17 cellular contexts compared by ENCODE assay signal in the genomic region with DNA sequence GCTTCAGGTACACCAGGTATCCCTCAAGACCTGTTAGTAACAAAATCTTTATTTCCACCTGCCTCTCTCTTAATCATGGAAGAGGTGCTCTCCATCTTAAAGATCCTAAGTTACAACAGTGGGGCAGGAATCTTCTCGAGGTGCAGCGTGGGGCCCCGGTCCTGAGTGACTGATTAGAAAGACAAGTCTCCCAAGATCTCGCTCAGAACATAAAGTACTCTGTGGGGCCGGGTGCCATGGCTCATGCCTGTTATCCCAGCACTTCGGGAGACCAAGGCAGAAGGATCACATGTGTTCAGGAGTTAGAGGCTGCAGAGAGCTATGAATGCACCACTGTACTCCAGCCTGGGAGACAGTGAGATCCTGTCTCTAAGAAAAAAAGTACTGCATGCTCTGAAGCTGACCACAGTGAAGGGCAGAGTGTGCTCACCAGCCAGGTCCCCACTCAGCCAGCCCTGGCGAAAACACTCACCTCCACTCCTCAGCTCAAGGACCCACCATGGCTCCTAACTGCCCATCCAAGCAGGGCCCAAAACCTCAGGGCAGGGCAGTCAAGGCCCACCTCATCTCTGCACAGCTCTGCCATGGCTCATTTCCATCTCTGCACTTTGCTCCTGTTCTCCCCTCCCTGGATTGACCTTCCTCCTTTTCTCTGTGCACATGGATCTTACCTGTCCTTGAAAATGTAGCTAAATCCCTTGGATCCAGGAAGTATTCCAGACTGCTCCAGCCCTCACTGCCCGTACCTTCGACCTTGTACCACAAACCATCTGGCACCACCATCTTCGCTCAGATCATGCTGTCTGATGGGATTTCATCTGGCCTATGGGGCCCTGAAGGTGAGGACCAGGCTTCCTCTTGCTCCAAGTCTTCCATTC. TPM values are rescaled to one million over a fixed set of nuclear protein-coding genes. Genes with fewer than 3 reads are reported as not detected.
DNase-seq lines count a peak whose midpoint lies in the region; ATAC-seq and TF ChIP-seq lines count a peak whose summit lies in the region.
"Had no signal": no experiment of that assay in that cellular context is flagged by ENCODE, and none has a peak within 500 bp of the region (broad histone marks: within the 10 kb centered on the region; RNA-seq: fewer than 3 reads in every experiment).

No MANE protein-coding gene starts in this region.

- no peak for ATAC-seq in CD8-positive, alpha-beta T cell
- ATAC-seq: SK-N-SH treated with all-trans-retinoic acid at 6 μM for 48 hours had no signal

- no peaks in the 10 kb centered on the region for H3K9me3 Mint-ChIP-seq in CD8-positive, alpha-beta T cell
- no peaks in the 10 kb centered on the region for H3K9me3 Mint-ChIP-seq in activated T-helper 2 cell treated with anti-CD3 and anti-CD28 coated beads, Interferon-gamma antibody, Interleukin-2, Interleukin-4, amounts not matched to agents 10 μg/mL and 5 μg/mL and 100 μg/mL, durations not matched to agents 14 hours and 24 hours and 36 hours
- H3K9me3 Mint-ChIP-seq in H9, result no peaks in the 10 kb centered on the region
- H3K9me3 Mint-ChIP-seq: central memory CD8-positive, alpha-beta T cell; endodermal cell had no signal

- H3K27me3 Mint-ChIP-seq in CD8-positive, alpha-beta T cell (ENCODE audit: low read depth), result no peaks in the 10 kb centered on the region
- H3K27me3 Mint-ChIP-seq in activated T-helper 2 cell treated with anti-CD3 and anti-CD28 coated beads, Interferon-gamma antibody, Interleukin-2, Interleukin-4, amounts not matched to agents 10 μg/mL and 5 μg/mL and 100 μg/mL, durations not matched to agents 14 hours and 24 hours and 36 hours (ENCODE audit: low read depth), result no peaks in the 10 kb centered on the region
- peaks cover 16% of the 10 kb centered on the region for H3K27me3 Mint-ChIP-seq in H9 (ENCODE audit: low read depth)
- H3K27me3 Mint-ChIP-seq: central memory CD8-positive, alpha-beta T cell had no signal

- no peak overlapping the region for H3T11ph ChIP-seq in H9 (ENCODE audit: low read length)

- no peak overlapping the region for H4K91ac ChIP-seq in H9 (ENCODE audit: insufficient read length, low read depth, low read length)

- no peaks in the 10 kb centered on the region for H3K23me2 ChIP-seq in H9 (ENCODE audit: insufficient read length, low read depth, low read length, poor library complexity, severe bottlenecking)

- no peaks in the 10 kb centered on the region for H3K79me1 ChIP-seq in H9 (ENCODE audit: insufficient read depth, low read depth, low read length, poor library complexity, severe bottlenecking)

- H3K18ac ChIP-seq in H9 (ENCODE audit: insufficient read length, low read depth, low read length), result no peak overlapping the region

- no peak overlapping the region for H3K4me3 ChIP-seq in CD8-positive, alpha-beta T cell (ENCODE audit: low read depth, low read length)
- peak overlapping the region; percentile 44 for H3K4me3 ChIP-seq in GM06990 (replicated peaks; ENCODE audit: low read depth, low read length)
- H3K4me3 ChIP-seq: BLaER1 had no signal

- no peak overlapping the region for H3K4ac ChIP-seq in H9 (ENCODE audit: low read depth, low read length)

- no peak overlapping the region for H3K9ac ChIP-seq in H9 (ENCODE audit: extremely low read depth, insufficient read length, low read length)
- H3K9ac ChIP-seq: BLaER1 had no signal

- TF ChIP-seq CTCF in CD8-positive, alpha-beta T cell (IDR thresholded peaks at IDR 0.05), result no peak
- TF ChIP-seq CTCF in GM06990 (IDR thresholded peaks at IDR 0.05; ENCODE audit: insufficient read depth, low read length, poor library complexity, severe bottlenecking) (no peak), H9 (conservative IDR thresholded peaks at IDR 0.05) (no peak)

- H4K5ac ChIP-seq in H9 (ENCODE audit: insufficient read length, low read depth, low read length), result no peak overlapping the region

- CTCF ChIA-PET in CD8-positive, alpha-beta T cell (lab: Charles Lee), result interaction anchor here (1.9 to 32.4 kb wide), 3 partner anchors 11 to 48 kb away, joined by 5 to 717 read pairs (median 11); no protein-coding TSS in a partner anchor

- H3K4me1 Mint-ChIP-seq in CD8-positive, alpha-beta T cell (ENCODE audit: low read depth), result peaks cover 30% of the 10 kb centered on the region
- H3K4me1 Mint-ChIP-seq in activated T-helper 2 cell treated with anti-CD3 and anti-CD28 coated beads, Interferon-gamma antibody, Interleukin-2, Interleukin-4, amounts not matched to agents 10 μg/mL and 5 μg/mL and 100 μg/mL, durations not matched to agents 14 hours and 24 hours and 36 hours (ENCODE audit: low read depth), result peaks cover 51% of the 10 kb centered on the region
- H3K4me1 Mint-ChIP-seq in H9, result peaks cover 36 to 46% of the 10 kb centered on the region in 2 experiments

- no peak overlapping the region for H3K4me2 ChIP-seq in H9 (ENCODE audit: insufficient read depth, insufficient read length, low read length)

- H3K79me2 ChIP-seq in H9 (ENCODE audit: insufficient read depth, low read length), result peaks cover 6% of the 10 kb centered on the region; the same call in 1 of the 2 replicates

- H2BK20ac ChIP-seq in H9 (ENCODE audit: low read depth, low read length, poor library complexity, severe bottlenecking), result no peak overlapping the region

- no peak overlapping the region for H2BK15ac ChIP-seq in H9 (ENCODE audit: low read depth, low read length)

- no peaks in the 10 kb centered on the region for H3K9me3 ChIP-seq in CD8-positive, alpha-beta T cell (ENCODE audit: low read length)
- H3K9me3 ChIP-seq in H9 (ENCODE audit: control insufficient read depth, low read depth, low read length), result no peaks in the 10 kb centered on the region
- H3K9me3 ChIP-seq: BLaER1 had no signal

- intact Hi-C loops in CD8-positive, alpha-beta T cell (cut with DNase I, micrococcal nuclease), result no loop called here
- intact Hi-C loops in activated T-helper 2 cell treated with anti-CD3 and anti-CD28 coated beads, Interferon-gamma antibody, Interleukin-2, Interleukin-4, amounts not matched to agents 10 μg/mL and 5 μg/mL and 100 μg/mL, durations not matched to agents 14 hours and 24 hours and 36 hours (cut with micrococcal nuclease), result no loop called here

- no peaks in the 10 kb centered on the region for H3K27me3 ChIP-seq in CD8-positive, alpha-beta T cell (ENCODE audit: insufficient read depth, low read length)
- H3K27me3 ChIP-seq in GM06990 (replicated peaks; ENCODE audit: control insufficient read depth, insufficient read depth, low read length), result no peaks in the 10 kb centered on the region
- no peaks in the 10 kb centered on the region for H3K27me3 ChIP-seq in H9 (ENCODE audit: insufficient read depth, low read length)

- POLR2A ChIA-PET in CD8-positive, alpha-beta T cell (lab: Charles Lee), result no interaction called here

- no peak overlapping the region for H3K23ac ChIP-seq in H9 (ENCODE audit: insufficient read length, low read depth, low read length)

- H2AK5ac ChIP-seq in H9 (ENCODE audit: insufficient read length, low read length), result no peak overlapping the region

- DNase-seq in CD8-positive, alpha-beta T cell, result no peak
- DNase-seq in GM06990 (ENCODE audit: extremely low read depth, insufficient read length), result no peak
- DNase-seq in activated T-helper 2 cell treated with anti-CD3 and anti-CD28 coated beads, Interferon-gamma antibody, Interleukin-2, Interleukin-4, amounts not matched to agents 10 μg/mL and 5 μg/mL and 100 μg/mL, durations not matched to agents 14 hours and 24 hours and 36 hours (ENCODE audit: low spot score), result no peak
- peak; percentile 10 for DNase-seq in midbrain (lab: John Stamatoyannopoulos, UW)
- no peak for DNase-seq in H9
- no peak for DNase-seq in activated gamma-delta T cell treated with Interleukin-2 at 50 U/mL for 16 hours
- no peak for DNase-seq in cerebellar cortex (ENCODE audit: low spot score)
- DNase-seq: DND-41; GOT3; NCI-H187; NCI-H510A treated with DMSO at 0.1 percent for 48 hours; stimulated activated CD4-positive, alpha-beta T cell treated with anti-CD3 and anti-CD28 coated beads, Interleukin-15, amount 100 ng/mL, for 24 hours had no signal

- H2AFZ ChIP-seq in H9 (ENCODE audit: low read length), result no peak overlapping the region

- no peaks in the 10 kb centered on the region for H3K36me3 ChIP-seq in CD8-positive, alpha-beta T cell (ENCODE audit: insufficient read depth, low read length)
- peaks cover 55% of the 10 kb centered on the region for H3K36me3 ChIP-seq in GM06990 (ENCODE audit: control insufficient read depth, insufficient read depth, low read length)
- H3K36me3 ChIP-seq: BLaER1 had no signal

- H3K14ac ChIP-seq in H9 (ENCODE audit: insufficient read depth, low read length), result no peak overlapping the region

- H3K36me3 Mint-ChIP-seq in CD8-positive, alpha-beta T cell, result no peaks in the 10 kb centered on the region
- H3K36me3 Mint-ChIP-seq in activated T-helper 2 cell treated with anti-CD3 and anti-CD28 coated beads, Interferon-gamma antibody, Interleukin-2, Interleukin-4, amounts not matched to agents 10 μg/mL and 5 μg/mL and 100 μg/mL, durations not matched to agents 14 hours and 24 hours and 36 hours (ENCODE audit: low read depth), result peaks cover 42% of the 10 kb centered on the region
- no peaks in the 10 kb centered on the region; a peak in 1 of 7 replicates for H3K36me3 Mint-ChIP-seq in H9 (ENCODE audit: insufficient read depth in 1 of 3, low read depth in 3 of 3)

- H3K56ac ChIP-seq in H9 (ENCODE audit: insufficient read length, low read depth, low read length), result no peak overlapping the region

- no peaks in the 10 kb centered on the region for H4K20me1 ChIP-seq in H9 (ENCODE audit: control insufficient read depth, insufficient read depth, insufficient read length)

- peak overlapping the region; percentile 2 for H3K27ac Mint-ChIP-seq in CD8-positive, alpha-beta T cell
- peak overlapping the region; percentile 34 for H3K27ac Mint-ChIP-seq in activated T-helper 2 cell treated with anti-CD3 and anti-CD28 coated beads, Interferon-gamma antibody, Interleukin-2, Interleukin-4, amounts not matched to agents 10 μg/mL and 5 μg/mL and 100 μg/mL, durations not matched to agents 14 hours and 24 hours and 36 hours
- no peak overlapping the region; a peak in 1 of 7 replicates for H3K27ac Mint-ChIP-seq in H9
- H3K27ac Mint-ChIP-seq: endodermal cell had no signal

- H3K27ac ChIP-seq in CD8-positive, alpha-beta T cell (ENCODE audit: low read depth, low read length), result no peak overlapping the region
- no peak overlapping the region for H3K27ac ChIP-seq in H9 (ENCODE audit: insufficient read length, low read depth, low read length)
- H3K27ac ChIP-seq: BLaER1 had no signal

- H4K8ac ChIP-seq in H9 (replicated peaks; ENCODE audit: insufficient read length, low read depth, low read length), result no peak overlapping the region

- no peak overlapping the region for H2BK120ac ChIP-seq in H9 (ENCODE audit: low read depth, low read length, poor library complexity, severe bottlenecking)

- no peak overlapping the region for H2BK5ac ChIP-seq in H9 (ENCODE audit: insufficient read length, low read length)

- no CpG with 5 or more reads among the region's 10 CpGs for WGBS in H9 (ENCODE audit: extremely low coverage, insufficient read length, low lambda C conversion rate)

- H2BK12ac ChIP-seq in H9 (ENCODE audit: insufficient read length, low read depth, low read length), result no peak overlapping the region

- H3K4me3 Mint-ChIP-seq in CD8-positive, alpha-beta T cell, result no peak overlapping the region
- no peak overlapping the region for H3K4me3 Mint-ChIP-seq in activated T-helper 2 cell treated with anti-CD3 and anti-CD28 coated beads, Interferon-gamma antibody, Interleukin-2, Interleukin-4, amounts not matched to agents 10 μg/mL and 5 μg/mL and 100 μg/mL, durations not matched to agents 14 hours and 24 hours and 36 hours (ENCODE audit: low read depth)
- no peak overlapping the region for H3K4me3 Mint-ChIP-seq in H9
- H3K4me3 Mint-ChIP-seq: central memory CD8-positive, alpha-beta T cell; endodermal cell had no signal

- H3K4me1 ChIP-seq in CD8-positive, alpha-beta T cell (ENCODE audit: insufficient read depth, low read length), result no peaks in the 10 kb centered on the region
- H3K4me1 ChIP-seq in H9 (ENCODE audit: insufficient read depth, low read length), result peaks cover 7% of the 10 kb centered on the region; the same call in 1 of the 2 replicates

RNA-seq across cellular contexts. Expression of gene SEMA7A, which starts 7.1 kb away (rescaled TPM):
- 1 to 10 TPM; 8.8 to 9.4 TPM for total RNA-seq in CD8-positive, alpha-beta T cell
- total RNA-seq in activated T-helper 2 cell treated with anti-CD3 and anti-CD28 coated beads, Interferon-gamma antibody, Interleukin-2, Interleukin-4, amounts not matched to agents 10 μg/mL and 5 μg/mL and 100 μg/mL, durations not matched to agents 14 hours and 24 hours and 36 hours, result 45.9 and 50.3 TPM in 2 replicates
- total RNA-seq in H9 (2021), result 5.7 and 7.0 TPM in 2 replicates

RNA-seq across cellular contexts. Expression of gene UBL7, which starts 34.3 kb away (rescaled TPM):
- 10 to 100 TPM; 21.7 to 23.1 TPM for total RNA-seq in CD8-positive, alpha-beta T cell
- total RNA-seq in activated T-helper 2 cell treated with anti-CD3 and anti-CD28 coated beads, Interferon-gamma antibody, Interleukin-2, Interleukin-4, amounts not matched to agents 10 μg/mL and 5 μg/mL and 100 μg/mL, durations not matched to agents 14 hours and 24 hours and 36 hours, result 55.3 and 59.1 TPM in 2 replicates
- 47.5 and 48.7 TPM in 2 replicates for total RNA-seq in H9 (2021)

RNA-seq across cellular contexts. Expression of gene CYP11A1, which starts 59.2 kb away (rescaled TPM):
- total RNA-seq in CD8-positive, alpha-beta T cell, result not detected
- total RNA-seq in activated T-helper 2 cell treated with anti-CD3 and anti-CD28 coated beads, Interferon-gamma antibody, Interleukin-2, Interleukin-4, amounts not matched to agents 10 μg/mL and 5 μg/mL and 100 μg/mL, durations not matched to agents 14 hours and 24 hours and 36 hours, result not detected in 2 replicates
- total RNA-seq in H9 (2021), result 1.7 and 2.3 TPM in 2 replicates
- total RNA-seq: pulmonary artery endothelial cell had no signal

Comparison
In these comparisons a context has a peak if more than half of its experiments do, and no peak if none do; other contexts are left out.
1. H3K27ac Mint-ChIP-seq: peak in CD8-positive, alpha-beta T cell (single experiment) and activated T-helper 2 cell treated with anti-CD3 and anti-CD28 coated beads, Interferon-gamma antibody, Interleukin-2, Interleukin-4, amounts not matched to agents 10 μg/mL and 5 μg/mL and 100 μg/mL, durations not matched to agents 14 hours and 24 hours and 36 hours (single experiment); none in H9 (0 of 3).